2 cellular contexts compared by ENCODE assay signal in genomic region chr21:45579383-45580180, GRCh38.
TF ChIP-seq lines count a peak whose summit lies in the region.

No MANE protein-coding gene starts in this region.

TF ChIP-seq in SK-N-SH, 30 proteins besides CTCF, POLR2A, EP300 and RAD21 (continued from another document):
- TF ChIP-seq MEF2A (IDR thresholded peaks at IDR 0.05; ENCODE audit: borderline replicate concordance, low read depth): no peak
- TF ChIP-seq, protein P1, sequence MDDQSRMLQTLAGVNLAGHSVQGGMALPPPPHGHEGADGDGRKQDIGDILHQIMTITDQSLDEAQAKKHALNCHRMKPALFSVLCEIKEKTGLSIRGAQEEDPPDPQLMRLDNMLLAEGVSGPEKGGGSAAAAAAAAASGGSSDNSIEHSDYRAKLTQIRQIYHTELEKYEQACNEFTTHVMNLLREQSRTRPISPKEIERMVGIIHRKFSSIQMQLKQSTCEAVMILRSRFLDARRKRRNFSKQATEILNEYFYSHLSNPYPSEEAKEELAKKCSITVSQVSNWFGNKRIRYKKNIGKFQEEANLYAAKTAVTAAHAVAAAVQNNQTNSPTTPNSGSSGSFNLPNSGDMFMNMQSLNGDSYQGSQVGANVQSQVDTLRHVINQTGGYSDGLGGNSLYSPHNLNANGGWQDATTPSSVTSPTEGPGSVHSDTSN (IDR thresholded peaks at IDR 0.05): no peak
- no peak for TF ChIP-seq FOXJ3 (CRISPR knock-in tag; IDR thresholded peaks at IDR 0.05)
- TF ChIP-seq, protein P2, sequence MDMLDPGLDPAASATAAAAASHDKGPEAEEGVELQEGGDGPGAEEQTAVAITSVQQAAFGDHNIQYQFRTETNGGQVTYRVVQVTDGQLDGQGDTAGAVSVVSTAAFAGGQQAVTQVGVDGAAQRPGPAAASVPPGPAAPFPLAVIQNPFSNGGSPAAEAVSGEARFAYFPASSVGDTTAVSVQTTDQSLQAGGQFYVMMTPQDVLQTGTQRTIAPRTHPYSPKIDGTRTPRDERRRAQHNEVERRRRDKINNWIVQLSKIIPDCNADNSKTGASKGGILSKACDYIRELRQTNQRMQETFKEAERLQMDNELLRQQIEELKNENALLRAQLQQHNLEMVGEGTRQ (IDR thresholded peaks at IDR 0.05; ENCODE audit: borderline replicate concordance, low read depth, low read length): no peak
- no peak for TF ChIP-seq IRF3 (IDR thresholded peaks at IDR 0.05; ENCODE audit: low read depth, low read length)
- TF ChIP-seq, protein P3, sequence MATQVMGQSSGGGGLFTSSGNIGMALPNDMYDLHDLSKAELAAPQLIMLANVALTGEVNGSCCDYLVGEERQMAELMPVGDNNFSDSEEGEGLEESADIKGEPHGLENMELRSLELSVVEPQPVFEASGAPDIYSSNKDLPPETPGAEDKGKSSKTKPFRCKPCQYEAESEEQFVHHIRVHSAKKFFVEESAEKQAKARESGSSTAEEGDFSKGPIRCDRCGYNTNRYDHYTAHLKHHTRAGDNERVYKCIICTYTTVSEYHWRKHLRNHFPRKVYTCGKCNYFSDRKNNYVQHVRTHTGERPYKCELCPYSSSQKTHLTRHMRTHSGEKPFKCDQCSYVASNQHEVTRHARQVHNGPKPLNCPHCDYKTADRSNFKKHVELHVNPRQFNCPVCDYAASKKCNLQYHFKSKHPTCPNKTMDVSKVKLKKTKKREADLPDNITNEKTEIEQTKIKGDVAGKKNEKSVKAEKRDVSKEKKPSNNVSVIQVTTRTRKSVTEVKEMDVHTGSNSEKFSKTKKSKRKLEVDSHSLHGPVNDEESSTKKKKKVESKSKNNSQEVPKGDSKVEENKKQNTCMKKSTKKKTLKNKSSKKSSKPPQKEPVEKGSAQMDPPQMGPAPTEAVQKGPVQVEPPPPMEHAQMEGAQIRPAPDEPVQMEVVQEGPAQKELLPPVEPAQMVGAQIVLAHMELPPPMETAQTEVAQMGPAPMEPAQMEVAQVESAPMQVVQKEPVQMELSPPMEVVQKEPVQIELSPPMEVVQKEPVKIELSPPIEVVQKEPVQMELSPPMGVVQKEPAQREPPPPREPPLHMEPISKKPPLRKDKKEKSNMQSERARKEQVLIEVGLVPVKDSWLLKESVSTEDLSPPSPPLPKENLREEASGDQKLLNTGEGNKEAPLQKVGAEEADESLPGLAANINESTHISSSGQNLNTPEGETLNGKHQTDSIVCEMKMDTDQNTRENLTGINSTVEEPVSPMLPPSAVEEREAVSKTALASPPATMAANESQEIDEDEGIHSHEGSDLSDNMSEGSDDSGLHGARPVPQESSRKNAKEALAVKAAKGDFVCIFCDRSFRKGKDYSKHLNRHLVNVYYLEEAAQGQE (IDR thresholded peaks at IDR 0.05; ENCODE audit: low read depth, low read length): no peak
- TF ChIP-seq GABPA (IDR thresholded peaks at IDR 0.05; ENCODE audit: low read depth): no peak
- no peak for TF ChIP-seq ELF1 (IDR thresholded peaks at IDR 0.05)
- TF ChIP-seq SIN3A (IDR thresholded peaks at IDR 0.05; ENCODE audit: borderline replicate concordance, low read depth, low read length): no peak
- no peak for TF ChIP-seq POLR2AphosphoS5 (IDR thresholded peaks at IDR 0.05; ENCODE audit: low read depth, low read length)
- TF ChIP-seq SMC3 (IDR thresholded peaks at IDR 0.05; ENCODE audit: low read depth, low read length): no peak
- TF ChIP-seq USF1 (IDR thresholded peaks at IDR 0.05; ENCODE audit: borderline replicate concordance, low read depth): no peak
- no peak for TF ChIP-seq FOSL2 (IDR thresholded peaks at IDR 0.05; ENCODE audit: borderline replicate concordance, low read depth)
- TF ChIP-seq RFX5 (IDR thresholded peaks at IDR 0.05; ENCODE audit: low read length): no peak

TF ChIP-seq in SK-N-SH treated with all-trans-retinoic acid at 6 μM for 48 hours, 23 proteins besides CTCF, POLR2A, EP300 and RAD21 (continued from another document):
- TF ChIP-seq, protein P4, sequence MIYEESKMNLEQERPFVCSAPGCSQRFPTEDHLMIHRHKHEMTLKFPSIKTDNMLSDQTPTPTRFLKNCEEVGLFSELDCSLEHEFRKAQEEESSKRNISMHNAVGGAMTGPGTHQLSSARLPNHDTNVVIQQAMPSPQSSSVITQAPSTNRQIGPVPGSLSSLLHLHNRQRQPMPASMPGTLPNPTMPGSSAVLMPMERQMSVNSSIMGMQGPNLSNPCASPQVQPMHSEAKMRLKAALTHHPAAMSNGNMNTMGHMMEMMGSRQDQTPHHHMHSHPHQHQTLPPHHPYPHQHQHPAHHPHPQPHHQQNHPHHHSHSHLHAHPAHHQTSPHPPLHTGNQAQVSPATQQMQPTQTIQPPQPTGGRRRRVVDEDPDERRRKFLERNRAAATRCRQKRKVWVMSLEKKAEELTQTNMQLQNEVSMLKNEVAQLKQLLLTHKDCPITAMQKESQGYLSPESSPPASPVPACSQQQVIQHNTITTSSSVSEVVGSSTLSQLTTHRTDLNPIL (CRISPR knock-in tag; IDR thresholded peaks at IDR 0.05; ENCODE audit: low read depth): no peak
- TF ChIP-seq ZNF70 (CRISPR knock-in tag; IDR thresholded peaks at IDR 0.05): no peak
- TF ChIP-seq ARNTL (CRISPR knock-in tag; IDR thresholded peaks at IDR 0.05; ENCODE audit: borderline replicate concordance, low read depth): no peak
